Comparison of ENCODE assay signal across 1 cellular context in the genomic region with DNA sequence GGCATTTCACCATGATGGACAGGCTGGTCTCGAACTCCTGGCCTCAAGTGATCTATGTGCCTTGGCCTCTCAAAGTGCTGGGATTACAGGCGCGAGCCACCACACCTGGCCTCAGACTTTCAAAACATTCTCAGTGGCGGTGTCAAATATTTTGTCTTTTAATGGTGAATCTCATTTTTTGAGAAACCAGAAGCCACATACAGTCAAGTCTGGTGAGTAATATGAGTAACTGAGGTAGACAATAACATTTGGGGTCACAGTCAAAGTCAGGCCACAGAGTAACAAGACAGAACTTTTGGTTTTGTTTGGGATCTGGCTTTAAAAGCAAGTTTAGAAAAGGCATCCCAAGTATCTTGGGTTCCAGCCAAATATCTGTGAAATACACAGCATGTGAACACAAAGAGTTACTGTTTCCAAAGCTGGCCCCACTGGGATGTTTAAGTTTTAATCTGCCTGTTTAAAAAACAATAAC.
TF ChIP-seq lines count a peak whose summit lies in the region.

No MANE protein-coding gene starts in this region.

TF ChIP-seq in HepG2, 621 proteins besides CTCF, POLR2A, EP300 and RAD21:
- TF ChIP-seq, protein P1, sequence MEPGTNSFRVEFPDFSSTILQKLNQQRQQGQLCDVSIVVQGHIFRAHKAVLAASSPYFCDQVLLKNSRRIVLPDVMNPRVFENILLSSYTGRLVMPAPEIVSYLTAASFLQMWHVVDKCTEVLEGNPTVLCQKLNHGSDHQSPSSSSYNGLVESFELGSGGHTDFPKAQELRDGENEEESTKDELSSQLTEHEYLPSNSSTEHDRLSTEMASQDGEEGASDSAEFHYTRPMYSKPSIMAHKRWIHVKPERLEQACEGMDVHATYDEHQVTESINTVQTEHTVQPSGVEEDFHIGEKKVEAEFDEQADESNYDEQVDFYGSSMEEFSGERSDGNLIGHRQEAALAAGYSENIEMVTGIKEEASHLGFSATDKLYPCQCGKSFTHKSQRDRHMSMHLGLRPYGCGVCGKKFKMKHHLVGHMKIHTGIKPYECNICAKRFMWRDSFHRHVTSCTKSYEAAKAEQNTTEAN (CRISPR knock-in tag; conservative IDR thresholded peaks at IDR 0.05), result no peak
- TF ChIP-seq SOX5 (CRISPR knock-in tag; IDR thresholded peaks at IDR 0.05; ENCODE audit: borderline replicate concordance), result peak; percentile 36; the same call in 1 of the 2 replicates
